In genomic region chr7:50534690-50535290, GRCh38 we compare ENCODE assay signal across 8 cellular contexts. TPM values are rescaled to one million over a fixed set of nuclear protein-coding genes. Genes with fewer than 3 reads are reported as not detected.
DNase-seq lines count a peak whose midpoint lies in the region; ATAC-seq, FAIRE-seq and TF ChIP-seq lines count a peak whose summit lies in the region.

No MANE protein-coding gene starts in this region.

- WGBS in pancreas, 2 donors: 79 to 80% methylated on average over 12 of the region's 12 CpGs
- 48 to 100% methylated on average over 1 to 9 of the region's 12 CpGs for WGBS in gastroesophageal sphincter (ENCODE audit: low coverage in 1 of 2), 2 donors

- no peaks in the 10 kb centered on the region for H3K27me3 ChIP-seq in pancreas
- peaks cover 26% of the 10 kb centered on the region for H3K27me3 ChIP-seq in gastroesophageal sphincter

- no peak for FAIRE-seq in pancreas (lab: Jason Lieb, UNC)

- no peaks in the 10 kb centered on the region for H3K36me3 ChIP-seq in pancreas
- no peaks in the 10 kb centered on the region for H3K36me3 ChIP-seq in gastroesophageal sphincter

- H3K9me3 ChIP-seq in pancreas: no peaks in the 10 kb centered on the region
- no peaks in the 10 kb centered on the region for H3K9me3 ChIP-seq in gastroesophageal sphincter

- H3K4me1 ChIP-seq in pancreas (peaks cover 0 to 4% (median 0%) of the 10 kb centered on the region in 3 donors), gastroesophageal sphincter (no peaks in the 10 kb centered on the region)

- ATAC-seq in pancreas (peak in 3 of 4 donors; percentile 25 to 31 (median 31)), GM18858 (IDR thresholded peaks at IDR 0.05; ENCODE audit: unreplicated experiment) (no peak), GM19324 (IDR thresholded peaks at IDR 0.05; ENCODE audit: low FRiP score, unreplicated experiment) (no peak), gastroesophageal sphincter (no peak)

- DNase-seq in GM04504 (ENCODE audit: low read depth) (peak; percentile 91), NOMO-1 treated with DMSO at 0.1 percent for 48 hours (lab: John Stamatoyannopoulos, UW; ENCODE audit: unreplicated experiment) (peak; percentile 91), choroid plexus epithelial cell (ENCODE audit: low read depth) (peak; percentile 99), pancreas (peak in 1 of 6 donors; percentile 7), activated gamma-delta T cell (lab: John Stamatoyannopoulos, UW) (no peak)

- TF ChIP-seq EP300 in gastroesophageal sphincter (IDR thresholded peaks at IDR 0.05): no peak

- H3K27ac ChIP-seq in pancreas: no peak overlapping the region
- no peak overlapping the region for H3K27ac ChIP-seq in gastroesophageal sphincter

- no peak overlapping the region for H3K4me3 ChIP-seq in choroid plexus epithelial cell (ENCODE audit: low read depth, low read length)
- H3K4me3 ChIP-seq in pancreas: no peak overlapping the region
- no peak overlapping the region for H3K4me3 ChIP-seq in gastroesophageal sphincter

- intact Hi-C loops in pancreas (cut with DNase I): loop anchor here in 1 of 3 donors (10.0 kb wide), 1 partner anchor 60 kb away; no protein-coding TSS in a partner anchor

- peak; percentile 12 for TF ChIP-seq CTCF in choroid plexus epithelial cell (conservative IDR thresholded peaks at IDR 0.05; ENCODE audit: low read depth, low read length)
- no peak for TF ChIP-seq CTCF in pancreas (IDR thresholded peaks at IDR 0.05)
- TF ChIP-seq CTCF in gastroesophageal sphincter (IDR thresholded peaks at IDR 0.05): no peak

- no peak for TF ChIP-seq POLR2A in gastroesophageal sphincter (IDR thresholded peaks at IDR 0.05)

RNA-seq across cellular contexts. Expression of gene DDC, which starts 30.4 kb away (rescaled TPM):
- total RNA-seq in pancreas (10 to 100 TPM in 3 of 6 donors, 1 to 10 TPM in 3; 2.7 to 18.1 (median 12.0) TPM), gastroesophageal sphincter (not detected)
- 10 to 100 TPM in 1 of 2 donors, 1 to 10 TPM in 1; 6.2 to 25.2 TPM for polyA plus RNA-seq in pancreas

Comparison
In these comparisons a context has a peak if more than half of its experiments do, and no peak if none do; other contexts are left out.
1. ATAC-seq: peak in pancreas (3 of 4); none in GM18858 (single experiment), GM19324 (single experiment) and gastroesophageal sphincter (single experiment).